1 cellular context compared by ENCODE assay signal in the genomic region with DNA sequence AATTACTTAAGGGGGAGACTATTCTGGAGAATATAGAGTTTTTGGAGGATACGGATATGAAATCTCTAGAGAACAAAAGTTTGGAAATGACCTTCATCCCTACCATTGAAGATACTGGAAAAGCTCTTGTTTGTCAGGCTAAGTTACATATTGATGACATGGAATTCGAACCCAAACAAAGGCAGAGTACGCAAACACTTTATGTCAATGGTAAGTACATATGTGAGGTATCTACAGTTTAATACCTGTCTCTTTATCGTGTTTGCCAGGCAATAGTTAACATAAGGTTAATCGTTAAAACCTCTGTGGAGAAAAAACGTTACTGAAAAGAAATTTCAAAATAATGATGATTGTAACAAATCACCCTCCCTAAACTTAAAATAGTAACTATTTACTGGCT.
TF ChIP-seq lines count a peak whose summit lies in the region.

No MANE protein-coding gene starts in this region.

TF ChIP-seq in HepG2, 621 proteins besides CTCF, POLR2A, EP300 and RAD21 (continued from another document and continues in another):
- TF ChIP-seq, protein P1, sequence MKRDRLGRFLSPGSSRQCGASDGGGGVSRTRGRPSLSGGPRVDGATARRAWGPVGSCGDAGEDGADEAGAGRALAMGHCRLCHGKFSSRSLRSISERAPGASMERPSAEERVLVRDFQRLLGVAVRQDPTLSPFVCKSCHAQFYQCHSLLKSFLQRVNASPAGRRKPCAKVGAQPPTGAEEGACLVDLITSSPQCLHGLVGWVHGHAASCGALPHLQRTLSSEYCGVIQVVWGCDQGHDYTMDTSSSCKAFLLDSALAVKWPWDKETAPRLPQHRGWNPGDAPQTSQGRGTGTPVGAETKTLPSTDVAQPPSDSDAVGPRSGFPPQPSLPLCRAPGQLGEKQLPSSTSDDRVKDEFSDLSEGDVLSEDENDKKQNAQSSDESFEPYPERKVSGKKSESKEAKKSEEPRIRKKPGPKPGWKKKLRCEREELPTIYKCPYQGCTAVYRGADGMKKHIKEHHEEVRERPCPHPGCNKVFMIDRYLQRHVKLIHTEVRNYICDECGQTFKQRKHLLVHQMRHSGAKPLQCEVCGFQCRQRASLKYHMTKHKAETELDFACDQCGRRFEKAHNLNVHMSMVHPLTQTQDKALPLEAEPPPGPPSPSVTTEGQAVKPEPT (CRISPR knock-in tag; IDR thresholded peaks at IDR 0.05; ENCODE audit: low read depth), result no peak
- TF ChIP-seq KDM3A (CRISPR knock-in tag; IDR thresholded peaks at IDR 0.05; ENCODE audit: low read depth) (no peak), NBN (conservative IDR thresholded peaks at IDR 0.05) (no peak), HNF4G (IDR thresholded peaks at IDR 0.05; ENCODE audit: borderline replicate concordance, low read depth, low read length) (peak; percentile 68), HNF4G (CRISPR knock-in tag; IDR thresholded peaks at IDR 0.05; ENCODE audit: borderline replicate concordance, low read depth) (no peak), TBP (CRISPR knock-in tag; IDR thresholded peaks at IDR 0.05) (no peak), ASH2L (IDR thresholded peaks at IDR 0.05; ENCODE audit: insufficient read length, low read depth, low read length) (peak; percentile 8), ZFP82 (CRISPR knock-in tag; IDR thresholded peaks at IDR 0.05; ENCODE audit: borderline replicate concordance) (no peak), HOXA3 (CRISPR knock-in tag; IDR thresholded peaks at IDR 0.05) (no peak), HDAC2 (CRISPR knock-in tag; IDR thresholded peaks at IDR 0.05) (peak; percentile 62; the same call in 1 of the 2 replicates), PPARG (CRISPR knock-in tag; conservative IDR thresholded peaks at IDR 0.05) (0 out of 2 replicates have a peak, but pooled peaks have one; percentile 20), ZNF773 (CRISPR knock-in tag; IDR thresholded peaks at IDR 0.05; ENCODE audit: borderline replicate concordance) (no peak), SMAD1 (CRISPR knock-in tag; IDR thresholded peaks at IDR 0.05; ENCODE audit: borderline replicate concordance, low read depth) (no peak), ARNT2 (CRISPR knock-in tag; IDR thresholded peaks at IDR 0.05; ENCODE audit: low read depth) (no peak), PRPF4 (IDR thresholded peaks at IDR 0.05; ENCODE audit: low read depth, low read length, poor library complexity, severe bottlenecking) (no peak), ZNF549 (CRISPR knock-in tag; IDR thresholded peaks at IDR 0.05) (no peak), PHF8 (CRISPR knock-in tag; IDR thresholded peaks at IDR 0.05) (no peak), ZBTB38 (CRISPR knock-in tag; IDR thresholded peaks at IDR 0.05) (no peak), ZNF550 (CRISPR knock-in tag; IDR thresholded peaks at IDR 0.05; ENCODE audit: borderline replicate concordance) (no peak), DPF2 (CRISPR knock-in tag; IDR thresholded peaks at IDR 0.05; ENCODE audit: borderline replicate concordance, low read depth) (peak; percentile 66; the same call in 1 of the 2 replicates)
- TF ChIP-seq, protein P2, sequence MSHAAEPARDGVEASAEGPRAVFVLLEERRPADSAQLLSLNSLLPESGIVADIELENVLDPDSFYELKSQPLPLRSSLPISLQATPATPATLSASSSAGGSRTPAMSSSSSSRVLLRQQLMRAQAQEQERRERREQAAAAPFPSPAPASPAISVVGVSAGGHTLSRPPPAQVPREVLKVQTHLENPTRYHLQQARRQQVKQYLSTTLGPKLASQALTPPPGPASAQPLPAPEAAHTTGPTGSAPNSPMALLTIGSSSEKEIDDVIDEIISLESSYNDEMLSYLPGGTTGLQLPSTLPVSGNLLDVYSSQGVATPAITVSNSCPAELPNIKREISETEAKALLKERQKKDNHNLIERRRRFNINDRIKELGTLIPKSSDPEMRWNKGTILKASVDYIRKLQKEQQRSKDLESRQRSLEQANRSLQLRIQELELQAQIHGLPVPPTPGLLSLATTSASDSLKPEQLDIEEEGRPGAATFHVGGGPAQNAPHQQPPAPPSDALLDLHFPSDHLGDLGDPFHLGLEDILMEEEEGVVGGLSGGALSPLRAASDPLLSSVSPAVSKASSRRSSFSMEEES (CRISPR knock-in tag; IDR thresholded peaks at IDR 0.05), result no peak
- TF ChIP-seq, protein P3, sequence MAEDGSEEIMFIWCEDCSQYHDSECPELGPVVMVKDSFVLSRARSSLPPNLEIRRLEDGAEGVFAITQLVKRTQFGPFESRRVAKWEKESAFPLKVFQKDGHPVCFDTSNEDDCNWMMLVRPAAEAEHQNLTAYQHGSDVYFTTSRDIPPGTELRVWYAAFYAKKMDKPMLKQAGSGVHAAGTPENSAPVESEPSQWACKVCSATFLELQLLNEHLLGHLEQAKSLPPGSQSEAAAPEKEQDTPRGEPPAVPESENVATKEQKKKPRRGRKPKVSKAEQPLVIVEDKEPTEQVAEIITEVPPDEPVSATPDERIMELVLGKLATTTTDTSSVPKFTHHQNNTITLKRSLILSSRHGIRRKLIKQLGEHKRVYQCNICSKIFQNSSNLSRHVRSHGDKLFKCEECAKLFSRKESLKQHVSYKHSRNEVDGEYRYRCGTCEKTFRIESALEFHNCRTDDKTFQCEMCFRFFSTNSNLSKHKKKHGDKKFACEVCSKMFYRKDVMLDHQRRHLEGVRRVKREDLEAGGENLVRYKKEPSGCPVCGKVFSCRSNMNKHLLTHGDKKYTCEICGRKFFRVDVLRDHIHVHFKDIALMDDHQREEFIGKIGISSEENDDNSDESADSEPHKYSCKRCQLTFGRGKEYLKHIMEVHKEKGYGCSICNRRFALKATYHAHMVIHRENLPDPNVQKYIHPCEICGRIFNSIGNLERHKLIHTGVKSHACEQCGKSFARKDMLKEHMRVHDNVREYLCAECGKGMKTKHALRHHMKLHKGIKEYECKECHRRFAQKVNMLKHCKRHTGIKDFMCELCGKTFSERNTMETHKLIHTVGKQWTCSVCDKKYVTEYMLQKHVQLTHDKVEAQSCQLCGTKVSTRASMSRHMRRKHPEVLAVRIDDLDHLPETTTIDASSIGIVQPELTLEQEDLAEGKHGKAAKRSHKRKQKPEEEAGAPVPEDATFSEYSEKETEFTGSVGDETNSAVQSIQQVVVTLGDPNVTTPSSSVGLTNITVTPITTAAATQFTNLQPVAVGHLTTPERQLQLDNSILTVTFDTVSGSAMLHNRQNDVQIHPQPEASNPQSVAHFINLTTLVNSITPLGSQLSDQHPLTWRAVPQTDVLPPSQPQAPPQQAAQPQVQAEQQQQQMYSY (CRISPR knock-in tag; IDR thresholded peaks at IDR 0.05), result no peak
- TF ChIP-seq, protein P4, sequence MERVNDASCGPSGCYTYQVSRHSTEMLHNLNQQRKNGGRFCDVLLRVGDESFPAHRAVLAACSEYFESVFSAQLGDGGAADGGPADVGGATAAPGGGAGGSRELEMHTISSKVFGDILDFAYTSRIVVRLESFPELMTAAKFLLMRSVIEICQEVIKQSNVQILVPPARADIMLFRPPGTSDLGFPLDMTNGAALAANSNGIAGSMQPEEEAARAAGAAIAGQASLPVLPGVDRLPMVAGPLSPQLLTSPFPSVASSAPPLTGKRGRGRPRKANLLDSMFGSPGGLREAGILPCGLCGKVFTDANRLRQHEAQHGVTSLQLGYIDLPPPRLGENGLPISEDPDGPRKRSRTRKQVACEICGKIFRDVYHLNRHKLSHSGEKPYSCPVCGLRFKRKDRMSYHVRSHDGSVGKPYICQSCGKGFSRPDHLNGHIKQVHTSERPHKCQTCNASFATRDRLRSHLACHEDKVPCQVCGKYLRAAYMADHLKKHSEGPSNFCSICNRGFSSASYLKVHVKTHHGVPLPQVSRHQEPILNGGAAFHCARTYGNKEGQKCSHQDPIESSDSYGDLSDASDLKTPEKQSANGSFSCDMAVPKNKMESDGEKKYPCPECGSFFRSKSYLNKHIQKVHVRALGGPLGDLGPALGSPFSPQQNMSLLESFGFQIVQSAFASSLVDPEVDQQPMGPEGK (CRISPR knock-in tag; IDR thresholded peaks at IDR 0.05), result no peak
- TF ChIP-seq, protein P5, sequence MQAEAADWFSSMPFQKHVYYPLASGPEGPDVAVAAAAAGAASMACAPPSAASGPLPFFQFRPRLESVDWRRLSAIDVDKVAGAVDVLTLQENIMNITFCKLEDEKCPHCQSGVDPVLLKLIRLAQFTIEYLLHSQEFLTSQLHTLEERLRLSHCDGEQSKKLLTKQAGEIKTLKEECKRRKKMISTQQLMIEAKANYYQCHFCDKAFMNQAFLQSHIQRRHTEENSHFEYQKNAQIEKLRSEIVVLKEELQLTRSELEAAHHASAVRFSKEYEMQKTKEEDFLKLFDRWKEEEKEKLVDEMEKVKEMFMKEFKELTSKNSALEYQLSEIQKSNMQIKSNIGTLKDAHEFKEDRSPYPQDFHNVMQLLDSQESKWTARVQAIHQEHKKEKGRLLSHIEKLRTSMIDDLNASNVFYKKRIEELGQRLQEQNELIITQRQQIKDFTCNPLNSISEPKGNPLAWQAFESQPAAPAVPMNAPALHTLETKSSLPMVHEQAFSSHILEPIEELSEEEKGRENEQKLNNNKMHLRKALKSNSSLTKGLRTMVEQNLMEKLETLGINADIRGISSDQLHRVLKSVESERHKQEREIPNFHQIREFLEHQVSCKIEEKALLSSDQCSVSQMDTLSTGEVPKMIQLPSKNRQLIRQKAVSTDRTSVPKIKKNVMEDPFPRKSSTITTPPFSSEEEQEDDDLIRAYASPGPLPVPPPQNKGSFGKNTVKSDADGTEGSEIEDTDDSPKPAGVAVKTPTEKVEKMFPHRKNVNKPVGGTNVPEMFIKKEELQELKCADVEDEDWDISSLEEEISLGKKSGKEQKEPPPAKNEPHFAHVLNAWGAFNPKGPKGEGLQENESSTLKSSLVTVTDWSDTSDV (CRISPR knock-in tag; IDR thresholded peaks at IDR 0.05), result no peak
- TF ChIP-seq, protein P6, sequence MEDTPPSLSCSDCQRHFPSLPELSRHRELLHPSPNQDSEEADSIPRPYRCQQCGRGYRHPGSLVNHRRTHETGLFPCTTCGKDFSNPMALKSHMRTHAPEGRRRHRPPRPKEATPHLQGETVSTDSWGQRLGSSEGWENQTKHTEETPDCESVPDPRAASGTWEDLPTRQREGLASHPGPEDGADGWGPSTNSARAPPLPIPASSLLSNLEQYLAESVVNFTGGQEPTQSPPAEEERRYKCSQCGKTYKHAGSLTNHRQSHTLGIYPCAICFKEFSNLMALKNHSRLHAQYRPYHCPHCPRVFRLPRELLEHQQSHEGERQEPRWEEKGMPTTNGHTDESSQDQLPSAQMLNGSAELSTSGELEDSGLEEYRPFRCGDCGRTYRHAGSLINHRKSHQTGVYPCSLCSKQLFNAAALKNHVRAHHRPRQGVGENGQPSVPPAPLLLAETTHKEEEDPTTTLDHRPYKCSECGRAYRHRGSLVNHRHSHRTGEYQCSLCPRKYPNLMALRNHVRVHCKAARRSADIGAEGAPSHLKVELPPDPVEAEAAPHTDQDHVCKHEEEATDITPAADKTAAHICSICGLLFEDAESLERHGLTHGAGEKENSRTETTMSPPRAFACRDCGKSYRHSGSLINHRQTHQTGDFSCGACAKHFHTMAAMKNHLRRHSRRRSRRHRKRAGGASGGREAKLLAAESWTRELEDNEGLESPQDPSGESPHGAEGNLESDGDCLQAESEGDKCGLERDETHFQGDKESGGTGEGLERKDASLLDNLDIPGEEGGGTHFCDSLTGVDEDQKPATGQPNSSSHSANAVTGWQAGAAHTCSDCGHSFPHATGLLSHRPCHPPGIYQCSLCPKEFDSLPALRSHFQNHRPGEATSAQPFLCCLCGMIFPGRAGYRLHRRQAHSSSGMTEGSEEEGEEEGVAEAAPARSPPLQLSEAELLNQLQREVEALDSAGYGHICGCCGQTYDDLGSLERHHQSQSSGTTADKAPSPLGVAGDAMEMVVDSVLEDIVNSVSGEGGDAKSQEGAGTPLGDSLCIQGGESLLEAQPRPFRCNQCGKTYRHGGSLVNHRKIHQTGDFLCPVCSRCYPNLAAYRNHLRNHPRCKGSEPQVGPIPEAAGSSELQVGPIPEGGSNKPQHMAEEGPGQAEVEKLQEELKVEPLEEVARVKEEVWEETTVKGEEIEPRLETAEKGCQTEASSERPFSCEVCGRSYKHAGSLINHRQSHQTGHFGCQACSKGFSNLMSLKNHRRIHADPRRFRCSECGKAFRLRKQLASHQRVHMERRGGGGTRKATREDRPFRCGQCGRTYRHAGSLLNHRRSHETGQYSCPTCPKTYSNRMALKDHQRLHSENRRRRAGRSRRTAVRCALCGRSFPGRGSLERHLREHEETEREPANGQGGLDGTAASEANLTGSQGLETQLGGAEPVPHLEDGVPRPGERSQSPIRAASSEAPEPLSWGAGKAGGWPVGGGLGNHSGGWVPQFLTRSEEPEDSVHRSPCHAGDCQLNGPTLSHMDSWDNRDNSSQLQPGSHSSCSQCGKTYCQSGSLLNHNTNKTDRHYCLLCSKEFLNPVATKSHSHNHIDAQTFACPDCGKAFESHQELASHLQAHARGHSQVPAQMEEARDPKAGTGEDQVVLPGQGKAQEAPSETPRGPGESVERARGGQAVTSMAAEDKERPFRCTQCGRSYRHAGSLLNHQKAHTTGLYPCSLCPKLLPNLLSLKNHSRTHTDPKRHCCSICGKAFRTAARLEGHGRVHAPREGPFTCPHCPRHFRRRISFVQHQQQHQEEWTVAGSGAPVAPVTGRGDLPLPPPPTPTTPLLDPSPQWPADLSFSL (CRISPR knock-in tag; IDR thresholded peaks at IDR 0.05), result no peak
- TF ChIP-seq, protein P7, sequence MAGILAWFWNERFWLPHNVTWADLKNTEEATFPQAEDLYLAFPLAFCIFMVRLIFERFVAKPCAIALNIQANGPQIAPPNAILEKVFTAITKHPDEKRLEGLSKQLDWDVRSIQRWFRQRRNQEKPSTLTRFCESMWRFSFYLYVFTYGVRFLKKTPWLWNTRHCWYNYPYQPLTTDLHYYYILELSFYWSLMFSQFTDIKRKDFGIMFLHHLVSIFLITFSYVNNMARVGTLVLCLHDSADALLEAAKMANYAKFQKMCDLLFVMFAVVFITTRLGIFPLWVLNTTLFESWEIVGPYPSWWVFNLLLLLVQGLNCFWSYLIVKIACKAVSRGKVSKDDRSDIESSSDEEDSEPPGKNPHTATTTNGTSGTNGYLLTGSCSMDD (CRISPR knock-in tag; IDR thresholded peaks at IDR 0.05), result no peak
- TF ChIP-seq, protein P8, sequence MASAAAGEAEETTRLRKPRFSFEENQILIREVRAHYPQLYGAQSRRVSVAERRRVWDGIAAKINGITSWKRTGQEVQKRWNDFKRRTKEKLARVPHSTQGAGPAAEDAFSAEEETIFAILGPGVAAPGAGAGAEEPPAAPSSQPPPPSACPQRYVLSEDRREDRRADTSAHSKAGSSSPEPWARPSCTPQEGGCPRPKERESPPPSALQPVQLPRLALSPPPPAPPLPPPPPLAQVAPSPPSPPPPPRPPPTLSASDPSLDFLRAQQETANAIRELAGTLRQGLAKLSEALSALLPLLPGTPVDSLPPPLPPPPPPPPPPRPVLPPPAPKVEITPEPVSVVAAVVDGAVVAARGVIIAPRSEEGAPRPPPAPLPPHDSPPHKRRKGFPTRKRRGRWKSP (CRISPR knock-in tag; IDR thresholded peaks at IDR 0.05), result no peak
